In genomic region chr1:30336550-30337426, GRCh38 we compare ENCODE assay signal across 19 cellular contexts.
A peak's percentile ranks its signal among the peaks of the same experiment; 100 is the strongest.
DNase-seq lines count a peak whose midpoint lies in the region; ATAC-seq and TF ChIP-seq lines count a peak whose summit lies in the region.
"Had no signal": no experiment of that assay in that cellular context is flagged by ENCODE, and none has a peak within 500 bp of the region (broad histone marks: within the 10 kb centered on the region; RNA-seq: fewer than 3 reads in every experiment).

No MANE protein-coding gene starts in this region.

- peaks cover 12% of the 10 kb centered on the region for H3K27me3 ChIP-seq in RWPE2 (ENCODE audit: insufficient read depth, poor library complexity, severe bottlenecking)
- H3K27me3 ChIP-seq in right atrium auricular region: no peaks in the 10 kb centered on the region
- no peaks in the 10 kb centered on the region for H3K27me3 ChIP-seq in skeletal muscle tissue (ENCODE audit: control insufficient read depth in 3 of 3, insufficient read depth in 3 of 3, low read length in 3 of 3)
- H3K27me3 ChIP-seq in trophoblast cell (ENCODE audit: insufficient read depth, low read length): no peaks in the 10 kb centered on the region
- H3K27me3 ChIP-seq: BE2C, SJCRH30 had no signal

- H3K4me2 ChIP-seq in trophoblast cell (ENCODE audit: low read length): no peak overlapping the region

- H3K14ac ChIP-seq in trophoblast cell (ENCODE audit: low read length): no peak overlapping the region

- H3K23ac ChIP-seq in trophoblast cell (ENCODE audit: low read length): no peak overlapping the region

- peak; percentile 3 for DNase-seq in NCI-H748 (lab: John Stamatoyannopoulos, UW; ENCODE audit: unreplicated experiment)
- no peak for DNase-seq in NCI-H748 treated with DMSO at 0.1 percent for 48 hours (lab: John Stamatoyannopoulos, UW)
- DNase-seq in RWPE2 (ENCODE audit: low spot score): peak; percentile 30
- DNase-seq in right atrium auricular region (ENCODE audit: low spot score): peak; percentile 47
- DNase-seq in SHP77 treated with DMSO at 0.1 percent for 48 hours (lab: John Stamatoyannopoulos, UW): no peak
- DNase-seq in trophoblast cell: no peak
- DNase-seq: BE2C; CD4-positive, alpha-beta T cell; DMS153; GDM1; HCEC 1CT; IMR-90; NCI-H1436 treated with DMSO at 0.1 percent for 48 hours; NCI-H2081; NCI-H446 treated with DMSO at 0.1 percent for 48 hours; NCI-H69; OCI-M1 had no signal

- H4K12ac ChIP-seq in trophoblast cell (ENCODE audit: low read depth, low read length): no peak overlapping the region

- no peak overlapping the region for H3K27ac ChIP-seq in RWPE2 (ENCODE audit: poor library complexity, severe bottlenecking)
- no peak overlapping the region for H3K27ac ChIP-seq in right atrium auricular region
- peak overlapping the region; percentile 33 for H3K27ac ChIP-seq in skeletal muscle tissue (ENCODE audit: low read depth, low read length)
- H3K27ac ChIP-seq in trophoblast cell (ENCODE audit: low read depth, low read length): no peak overlapping the region

- H2BK5ac ChIP-seq in trophoblast cell (ENCODE audit: low read depth, low read length, poor library complexity): no peak overlapping the region

- no peak overlapping the region for H2AK5ac ChIP-seq in trophoblast cell (ENCODE audit: low read length)

- no peak for ATAC-seq in RWPE2 (ENCODE audit: low read depth)

- WGBS in trophoblast cell (ENCODE audit: extremely low coverage, insufficient coverage, insufficient read length): no CpG with 5 or more reads among the region's 17 CpGs

- no peak overlapping the region for H3K18ac ChIP-seq in trophoblast cell (ENCODE audit: low read length)

- H3K79me1 ChIP-seq in trophoblast cell (ENCODE audit: low read length): no peaks in the 10 kb centered on the region

- H3K4me3 ChIP-seq in RWPE2 (ENCODE audit: severe bottlenecking): no peak overlapping the region
- H3K4me3 ChIP-seq in right atrium auricular region: no peak overlapping the region
- H3K4me3 ChIP-seq in skeletal muscle tissue (ENCODE audit: low read length in 3 of 3): peak overlapping the region in 1 of 3 donors; percentile 13
- no peak overlapping the region for H3K4me3 ChIP-seq in trophoblast cell (ENCODE audit: low read depth, low read length)
- H3K4me3 ChIP-seq: SJCRH30 had no signal

- H3K4me1 ChIP-seq in RWPE2 (ENCODE audit: insufficient read depth, poor library complexity, severe bottlenecking): no peaks in the 10 kb centered on the region
- H3K4me1 ChIP-seq in right atrium auricular region: no peaks in the 10 kb centered on the region
- peaks cover 22 to 25% (median 24%) of the 10 kb centered on the region in 3 donors for H3K4me1 ChIP-seq in skeletal muscle tissue (ENCODE audit: control insufficient read depth in 3 of 3, insufficient read depth in 3 of 3, low read length in 3 of 3)
- H3K4me1 ChIP-seq in trophoblast cell (ENCODE audit: control insufficient read depth in 1 of 2, insufficient read depth in 2 of 2, low read length in 2 of 2): no peaks in the 10 kb centered on the region
- H3K4me1 ChIP-seq: BE2C had no signal

- H2BK12ac ChIP-seq in trophoblast cell (ENCODE audit: low read length): no peak overlapping the region

- no peak for TF ChIP-seq CTCF in RWPE2 (IDR thresholded peaks at IDR 0.05; ENCODE audit: poor library complexity, severe bottlenecking)
- no peak for TF ChIP-seq CTCF in right atrium auricular region (IDR thresholded peaks at IDR 0.05)

- H3K4ac ChIP-seq in trophoblast cell (ENCODE audit: low read depth, low read length): no peak overlapping the region

- H3K9me3 ChIP-seq in RWPE2 (ENCODE audit: severe bottlenecking) (no peaks in the 10 kb centered on the region), right atrium auricular region (no peaks in the 10 kb centered on the region), skeletal muscle tissue (ENCODE audit: control insufficient read depth in 3 of 3, low read length in 3 of 3) (no peaks in the 10 kb centered on the region), trophoblast cell (ENCODE audit: insufficient read depth, low read depth, low read length) (no peaks in the 10 kb centered on the region)
- H3K9me3 ChIP-seq: BE2C, SJCRH30 had no signal

- H3K9ac ChIP-seq in skeletal muscle tissue (ENCODE audit: low read depth in 1 of 3, low read length in 3 of 3): peak overlapping the region in 1 of 3 donors; percentile 68
- H3K9ac ChIP-seq in trophoblast cell (ENCODE audit: low read length): no peak overlapping the region

- H4K8ac ChIP-seq in trophoblast cell (ENCODE audit: low read depth, low read length): no peak overlapping the region

- H2AFZ ChIP-seq in trophoblast cell (ENCODE audit: insufficient read depth, low read length, poor library complexity): no peak overlapping the region

- no peak overlapping the region for H2BK120ac ChIP-seq in trophoblast cell (ENCODE audit: insufficient read depth, low read length, poor library complexity)

- H4K91ac ChIP-seq in trophoblast cell (ENCODE audit: low read depth, low read length): no peak overlapping the region

- no peaks in the 10 kb centered on the region for H3K36me3 ChIP-seq in RWPE2 (ENCODE audit: low read depth)
- H3K36me3 ChIP-seq in right atrium auricular region: no peaks in the 10 kb centered on the region
- H3K36me3 ChIP-seq in skeletal muscle tissue (ENCODE audit: control insufficient read depth in 3 of 3, insufficient read depth in 3 of 3, low read length in 3 of 3): no peaks in the 10 kb centered on the region
- H3K36me3 ChIP-seq in trophoblast cell (ENCODE audit: control insufficient read depth in 1 of 2, insufficient read depth in 2 of 2, low read length in 2 of 2): no peaks in the 10 kb centered on the region
- H3K36me3 ChIP-seq: BE2C, SJCRH30 had no signal

- H3K79me2 ChIP-seq in trophoblast cell (ENCODE audit: control insufficient read depth, insufficient read depth, low read length, poor library complexity): no peaks in the 10 kb centered on the region

Comparison
In these comparisons a context has a peak if more than half of its experiments do, and no peak if none do; other contexts are left out.
1. DNase-seq: peak in NCI-H748 (single experiment), RWPE2 (single experiment) and right atrium auricular region (single experiment); none in NCI-H748 treated with DMSO at 0.1 percent for 48 hours (single experiment), SHP77 treated with DMSO at 0.1 percent for 48 hours (single experiment) and trophoblast cell (0 of 2).